13 cellular contexts compared by ENCODE assay signal in the genomic region with DNA sequence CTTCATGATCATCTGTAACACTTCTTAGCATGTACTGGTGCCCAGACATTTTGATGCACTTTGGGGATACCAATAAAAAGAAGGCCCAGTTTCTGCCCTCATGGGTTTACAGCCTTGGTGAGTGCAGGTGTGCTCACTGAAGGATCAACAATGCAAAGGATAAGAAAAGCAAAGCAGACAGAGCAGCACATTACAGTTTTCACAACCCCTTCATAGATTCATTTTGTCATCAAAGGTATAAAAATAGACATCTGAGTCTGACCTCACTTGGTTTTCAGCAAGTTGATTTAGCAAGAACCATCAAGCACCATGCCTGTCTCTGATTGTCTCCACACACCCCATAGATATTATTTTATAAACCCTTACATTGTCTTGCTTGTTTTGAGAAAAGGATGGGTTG.
DNase-seq lines count a peak whose midpoint lies in the region; ATAC-seq, FAIRE-seq and TF ChIP-seq lines count a peak whose summit lies in the region.
"Had no signal": no experiment of that assay in that cellular context is flagged by ENCODE, and none has a peak within 500 bp of the region (broad histone marks: within the 10 kb centered on the region; RNA-seq: fewer than 3 reads in every experiment).

No MANE protein-coding gene starts in this region.

- TF ChIP-seq RAD21 in HepG2 (CRISPR knock-in tag; IDR thresholded peaks at IDR 0.05), result no peak

- POLR2A ChIA-PET in HepG2 (lab: Yijun Ruan, JAX), result no interaction called here

- CTCF ChIA-PET in HepG2 (lab: Yijun Ruan, JAX; ENCODE audit: low intra/inter-chr PET ratio, low total read pairs), result no interaction called here

- H3K79me2 ChIP-seq in HepG2 (ENCODE audit: insufficient read depth, low read length), result no peaks in the 10 kb centered on the region

- ATAC-seq in GM18502 (IDR thresholded peaks at IDR 0.05; ENCODE audit: poor library complexity, unreplicated experiment) (peak; percentile 43), GM21390 (IDR thresholded peaks at IDR 0.05; ENCODE audit: unreplicated experiment) (peak; percentile 49), HG03135 (IDR thresholded peaks at IDR 0.05; ENCODE audit: unreplicated experiment) (peak; percentile 31), HepG2 (no peak)
- ATAC-seq: body of pancreas; CD8-positive, alpha-beta T cell had no signal

- no peak for FAIRE-seq in HepG2 (lab: Jason Lieb, UNC)

- H3K27ac ChIP-seq in WERI-Rb-1, result peak overlapping the region; percentile 11; the same call in 1 of the 2 replicates
- no peak overlapping the region for H3K27ac ChIP-seq in HepG2 (ENCODE audit: extremely low read length, insufficient read depth, low read length)
- H3K27ac ChIP-seq in ascending aorta, result no peak overlapping the region
- H3K27ac ChIP-seq: ovary, vagina had no signal

- H3K4me3 ChIP-seq in WERI-Rb-1 (ENCODE audit: low read depth, low read length) (no peak overlapping the region), HepG2 (replicated peaks in 1 of 3; ENCODE audit: insufficient read depth in 1 of 3, low read depth in 2 of 3, low read length in 3 of 3) (no peak overlapping the region), ascending aorta (no peak overlapping the region)
- H3K4me3 ChIP-seq: body of pancreas, ovary, vagina had no signal

- TF ChIP-seq POLR2A in HepG2 (IDR thresholded peaks at IDR 0.05; ENCODE audit: insufficient read depth in 1 of 2, low read depth in 2 of 2, low read length in 2 of 2), result no peak

- intact Hi-C loops in HepG2 (cut with micrococcal nuclease; ENCODE audit: unreplicated experiment) (no loop called here), ascending aorta (cut with DNase I) (no loop called here)

- no peak overlapping the region for H3K9ac ChIP-seq in HepG2 (ENCODE audit: insufficient read depth, low read depth, low read length)

- H3K36me3 ChIP-seq in WERI-Rb-1 (no peaks in the 10 kb centered on the region), HepG2 (replicated peaks in 1 of 2; ENCODE audit: control insufficient read depth in 1 of 2, insufficient read depth in 2 of 2, low read length in 2 of 2) (no peaks in the 10 kb centered on the region), ascending aorta (no peaks in the 10 kb centered on the region)
- H3K36me3 ChIP-seq: ovary, vagina had no signal

- H3K4me2 ChIP-seq in HepG2 (ENCODE audit: low read depth, low read length), result no peak overlapping the region

- H3K9me3 ChIP-seq in WERI-Rb-1 (ENCODE audit: severe bottlenecking) (no peaks in the 10 kb centered on the region), HepG2 (ENCODE audit: low read length) (no peaks in the 10 kb centered on the region), ascending aorta (no peaks in the 10 kb centered on the region)
- H3K9me3 ChIP-seq: body of pancreas, ovary, vagina had no signal

- no peak for DNase-seq in WERI-Rb-1
- no peak for DNase-seq in HepG2 (ENCODE audit: low spot score)
- no peak for DNase-seq in ascending aorta (ENCODE audit: low spot score in 2 of 2)
- no peak for DNase-seq in NCI-H524 treated with DMSO at 0.1 percent for 48 hours (lab: John Stamatoyannopoulos, UW)
- DNase-seq in ecto neural progenitor cell (ENCODE audit: low spot score), result no peak
- DNase-seq: body of pancreas; CD8-positive, alpha-beta T cell; immature natural killer cell; ovary had no signal

- H4K20me1 ChIP-seq in HepG2 (ENCODE audit: insufficient read depth, low read length), result no peaks in the 10 kb centered on the region

- no peak for TF ChIP-seq EP300 in HepG2 (IDR thresholded peaks at IDR 0.05; ENCODE audit: low read depth in 2 of 2, low read length in 2 of 2)
- no peak for TF ChIP-seq EP300 in HepG2 (CRISPR knock-in tag; IDR thresholded peaks at IDR 0.05; ENCODE audit: borderline replicate concordance)

- no peak overlapping the region for H2AFZ ChIP-seq in HepG2 (ENCODE audit: low read length)

- peaks cover 23% of the 10 kb centered on the region for H3K4me1 ChIP-seq in HepG2 (ENCODE audit: insufficient read depth, low read length)
- H3K4me1 ChIP-seq in ascending aorta, result no peaks in the 10 kb centered on the region
- H3K4me1 ChIP-seq: body of pancreas had no signal

- in situ Hi-C loops in HepG2 (cut with HindIII; ENCODE audit: extremely low pct_ligation_motif_present, low pct_unique_long_range_greater_than_20kb), result no loop called here

- H3K27me3 ChIP-seq in WERI-Rb-1 (ENCODE audit: insufficient read depth, low read depth, severe bottlenecking) (no peaks in the 10 kb centered on the region), HepG2 (ENCODE audit: control insufficient read depth in 1 of 2, insufficient read depth in 2 of 2, low read length in 2 of 2) (no peaks in the 10 kb centered on the region; a peak in 2 of 5 replicates), ascending aorta (no peaks in the 10 kb centered on the region)
- H3K27me3 ChIP-seq: body of pancreas, ovary, vagina had no signal

- no TSS peak for BruUV-seq in HepG2 (replicated peaks; lab: Mats Ljungman, UMichigan)

- TF ChIP-seq CTCF in WERI-Rb-1 (IDR thresholded peaks at IDR 0.05; ENCODE audit: low read depth, low read length) (no peak), HepG2 (CRISPR knock-in tag; IDR thresholded peaks at IDR 0.05) (no peak), ascending aorta (IDR thresholded peaks at IDR 0.05) (no peak)

TF ChIP-seq in HepG2, 621 proteins besides CTCF, POLR2A, EP300 and RAD21:
- no peak for TF ChIP-seq ATM (IDR thresholded peaks at IDR 0.05; ENCODE audit: borderline replicate concordance)
- no peak for TF ChIP-seq TGIF2 (CRISPR knock-in tag; IDR thresholded peaks at IDR 0.05)
- no peak for TF ChIP-seq PTBP1 (IDR thresholded peaks at IDR 0.05; ENCODE audit: low read depth, low read length, poor library complexity, severe bottlenecking)
- no peak for TF ChIP-seq TERF1 (CRISPR knock-in tag; IDR thresholded peaks at IDR 0.05)
